Comparison of ENCODE assay signal across 1 cellular context in the genomic region with DNA sequence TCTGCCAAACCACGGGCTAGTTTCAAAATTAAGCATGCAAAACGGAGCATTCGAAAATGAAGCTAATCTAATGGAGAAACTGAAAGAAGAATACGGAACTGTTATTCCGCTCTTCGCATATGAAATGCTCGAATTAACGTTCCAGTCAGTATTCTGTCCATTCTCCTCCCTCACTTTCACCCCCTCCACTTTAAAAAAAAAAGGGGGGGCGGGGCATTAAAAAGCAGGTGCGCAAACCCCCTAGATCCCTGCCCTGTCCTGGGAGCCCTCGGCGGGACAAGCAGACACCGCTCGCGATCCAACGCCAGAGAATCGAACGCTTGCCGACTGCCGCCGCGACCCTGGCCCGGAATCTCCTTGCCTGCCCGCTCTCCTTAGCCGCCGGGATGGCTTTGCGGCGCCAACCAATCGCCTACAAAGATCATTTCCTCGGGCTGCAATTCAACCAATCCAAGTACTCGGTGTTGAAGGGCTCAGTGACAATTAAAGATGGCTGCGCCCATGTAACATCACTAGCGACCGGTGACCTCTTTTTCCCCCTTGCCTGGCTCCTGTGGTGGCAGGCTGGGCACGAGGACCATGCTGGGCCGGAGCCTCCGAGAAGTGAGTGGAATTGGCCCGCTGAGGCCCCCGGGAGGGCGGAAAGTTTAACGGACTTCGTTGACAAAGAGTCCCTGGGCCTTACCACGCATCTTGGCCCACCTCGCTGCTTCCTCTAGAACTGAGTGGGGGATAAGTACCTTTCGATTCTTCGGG.
TF ChIP-seq lines count a peak whose summit lies in the region.

A gene with protein sequence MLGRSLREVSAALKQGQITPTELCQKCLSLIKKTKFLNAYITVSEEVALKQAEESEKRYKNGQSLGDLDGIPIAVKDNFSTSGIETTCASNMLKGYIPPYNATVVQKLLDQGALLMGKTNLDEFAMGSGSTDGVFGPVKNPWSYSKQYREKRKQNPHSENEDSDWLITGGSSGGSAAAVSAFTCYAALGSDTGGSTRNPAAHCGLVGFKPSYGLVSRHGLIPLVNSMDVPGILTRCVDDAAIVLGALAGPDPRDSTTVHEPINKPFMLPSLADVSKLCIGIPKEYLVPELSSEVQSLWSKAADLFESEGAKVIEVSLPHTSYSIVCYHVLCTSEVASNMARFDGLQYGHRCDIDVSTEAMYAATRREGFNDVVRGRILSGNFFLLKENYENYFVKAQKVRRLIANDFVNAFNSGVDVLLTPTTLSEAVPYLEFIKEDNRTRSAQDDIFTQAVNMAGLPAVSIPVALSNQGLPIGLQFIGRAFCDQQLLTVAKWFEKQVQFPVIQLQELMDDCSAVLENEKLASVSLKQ (plus strand): TSS at position 476 of the 756 bp plus-strand sequence. CDS start 104 bp downstream, at position 580.
A gene with protein sequence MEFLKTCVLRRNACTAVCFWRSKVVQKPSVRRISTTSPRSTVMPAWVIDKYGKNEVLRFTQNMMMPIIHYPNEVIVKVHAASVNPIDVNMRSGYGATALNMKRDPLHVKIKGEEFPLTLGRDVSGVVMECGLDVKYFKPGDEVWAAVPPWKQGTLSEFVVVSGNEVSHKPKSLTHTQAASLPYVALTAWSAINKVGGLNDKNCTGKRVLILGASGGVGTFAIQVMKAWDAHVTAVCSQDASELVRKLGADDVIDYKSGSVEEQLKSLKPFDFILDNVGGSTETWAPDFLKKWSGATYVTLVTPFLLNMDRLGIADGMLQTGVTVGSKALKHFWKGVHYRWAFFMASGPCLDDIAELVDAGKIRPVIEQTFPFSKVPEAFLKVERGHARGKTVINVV (minus strand): TSS at position 396 of the 756 bp plus-strand sequence. CDS start 477 bp downstream, outside the sequence.

TF ChIP-seq in HepG2, 621 proteins besides CTCF, POLR2A, EP300 and RAD21 (continued from another document and continues in another):
- TF ChIP-seq, protein P1, sequence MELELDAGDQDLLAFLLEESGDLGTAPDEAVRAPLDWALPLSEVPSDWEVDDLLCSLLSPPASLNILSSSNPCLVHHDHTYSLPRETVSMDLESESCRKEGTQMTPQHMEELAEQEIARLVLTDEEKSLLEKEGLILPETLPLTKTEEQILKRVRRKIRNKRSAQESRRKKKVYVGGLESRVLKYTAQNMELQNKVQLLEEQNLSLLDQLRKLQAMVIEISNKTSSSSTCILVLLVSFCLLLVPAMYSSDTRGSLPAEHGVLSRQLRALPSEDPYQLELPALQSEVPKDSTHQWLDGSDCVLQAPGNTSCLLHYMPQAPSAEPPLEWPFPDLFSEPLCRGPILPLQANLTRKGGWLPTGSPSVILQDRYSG (CRISPR knock-in tag; IDR thresholded peaks at IDR 0.05), result peak; percentile 81
- no peak for TF ChIP-seq ZNF367 (CRISPR knock-in tag; IDR thresholded peaks at IDR 0.05; ENCODE audit: borderline replicate concordance)
- TF ChIP-seq YEATS2 (CRISPR knock-in tag; IDR thresholded peaks at IDR 0.05; ENCODE audit: borderline replicate concordance), result peak; percentile 66; the same call in 1 of the 2 replicates
- TF ChIP-seq KDM6A (CRISPR knock-in tag; IDR thresholded peaks at IDR 0.05; ENCODE audit: low read depth), result no peak
- TF ChIP-seq REL (CRISPR knock-in tag; conservative IDR thresholded peaks at IDR 0.05), result no peak
- TF ChIP-seq, protein P2, sequence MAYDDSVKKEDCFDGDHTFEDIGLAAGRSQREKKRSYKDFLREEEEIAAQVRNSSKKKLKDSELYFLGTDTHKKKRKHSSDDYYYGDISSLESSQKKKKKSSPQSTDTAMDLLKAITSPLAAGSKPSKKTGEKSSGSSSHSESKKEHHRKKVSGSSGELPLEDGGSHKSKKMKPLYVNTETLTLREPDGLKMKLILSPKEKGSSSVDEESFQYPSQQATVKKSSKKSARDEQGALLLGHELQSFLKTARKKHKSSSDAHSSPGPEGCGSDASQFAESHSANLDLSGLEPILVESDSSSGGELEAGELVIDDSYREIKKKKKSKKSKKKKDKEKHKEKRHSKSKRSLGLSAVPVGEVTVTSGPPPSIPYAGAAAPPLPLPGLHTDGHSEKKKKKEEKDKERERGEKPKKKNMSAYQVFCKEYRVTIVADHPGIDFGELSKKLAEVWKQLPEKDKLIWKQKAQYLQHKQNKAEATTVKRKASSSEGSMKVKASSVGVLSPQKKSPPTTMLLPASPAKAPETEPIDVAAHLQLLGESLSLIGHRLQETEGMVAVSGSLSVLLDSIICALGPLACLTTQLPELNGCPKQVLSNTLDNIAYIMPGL (CRISPR knock-in tag; IDR thresholded peaks at IDR 0.05; ENCODE audit: borderline replicate concordance in 1 of 2, low read depth in 1 of 2), result peak; percentile 31 to 80; a peak in 3 of 4 replicates
- TF ChIP-seq ZSCAN29 (CRISPR knock-in tag; conservative IDR thresholded peaks at IDR 0.05), result peak; percentile 86; the same call in 1 of the 2 replicates
- TF ChIP-seq TEAD2 (CRISPR knock-in tag; IDR thresholded peaks at IDR 0.05), result no peak
- no peak for TF ChIP-seq ZFP36L2 (CRISPR knock-in tag; IDR thresholded peaks at IDR 0.05)
- 0 out of 2 replicates have a peak, but pooled peaks have one; percentile 25 for TF ChIP-seq ZSCAN25 (CRISPR knock-in tag; IDR thresholded peaks at IDR 0.05)
- no peak for TF ChIP-seq ZNF138 (CRISPR knock-in tag; IDR thresholded peaks at IDR 0.05; ENCODE audit: low read depth)
- no peak for TF ChIP-seq ZNF234 (CRISPR knock-in tag; conservative IDR thresholded peaks at IDR 0.05)
- no peak for TF ChIP-seq DPF2 (CRISPR knock-in tag; IDR thresholded peaks at IDR 0.05; ENCODE audit: borderline replicate concordance, low read depth)
- no peak for TF ChIP-seq KAT2B (IDR thresholded peaks at IDR 0.05; ENCODE audit: borderline replicate concordance, low read depth, low read length)
- no peak for TF ChIP-seq NCOR1 (IDR thresholded peaks at IDR 0.05; ENCODE audit: borderline replicate concordance, low read length)
- no peak for TF ChIP-seq FOSL1 (CRISPR knock-in tag; IDR thresholded peaks at IDR 0.05; ENCODE audit: borderline replicate concordance)
- no peak for TF ChIP-seq ZNF337 (CRISPR knock-in tag; IDR thresholded peaks at IDR 0.05; ENCODE audit: borderline replicate concordance, low read depth)
- TF ChIP-seq, protein P3, sequence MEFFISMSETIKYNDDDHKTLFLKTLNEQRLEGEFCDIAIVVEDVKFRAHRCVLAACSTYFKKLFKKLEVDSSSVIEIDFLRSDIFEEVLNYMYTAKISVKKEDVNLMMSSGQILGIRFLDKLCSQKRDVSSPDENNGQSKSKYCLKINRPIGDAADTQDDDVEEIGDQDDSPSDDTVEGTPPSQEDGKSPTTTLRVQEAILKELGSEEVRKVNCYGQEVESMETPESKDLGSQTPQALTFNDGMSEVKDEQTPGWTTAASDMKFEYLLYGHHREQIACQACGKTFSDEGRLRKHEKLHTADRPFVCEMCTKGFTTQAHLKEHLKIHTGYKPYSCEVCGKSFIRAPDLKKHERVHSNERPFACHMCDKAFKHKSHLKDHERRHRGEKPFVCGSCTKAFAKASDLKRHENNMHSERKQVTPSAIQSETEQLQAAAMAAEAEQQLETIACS (CRISPR knock-in tag; IDR thresholded peaks at IDR 0.05), result no peak
- TF ChIP-seq GATAD2A (CRISPR knock-in tag; IDR thresholded peaks at IDR 0.05), result 0 out of 2 replicates have a peak, but pooled peaks have one; percentile 19
- TF ChIP-seq ARID2 (CRISPR knock-in tag; IDR thresholded peaks at IDR 0.05; ENCODE audit: borderline replicate concordance), result no peak
- TF ChIP-seq MYNN (CRISPR knock-in tag; IDR thresholded peaks at IDR 0.05; ENCODE audit: low read depth), result no peak
- TF ChIP-seq ZNF619 (CRISPR knock-in tag; IDR thresholded peaks at IDR 0.05), result no peak
- TF ChIP-seq HOXA5 (CRISPR knock-in tag; IDR thresholded peaks at IDR 0.05), result 0 out of 2 replicates have a peak, but pooled peaks have one; percentile 4
- no peak for TF ChIP-seq FOXA1 (IDR thresholded peaks at IDR 0.05)
- TF ChIP-seq FOXA1 (CRISPR knock-in tag; IDR thresholded peaks at IDR 0.05), result no peak
- TF ChIP-seq HOXA9 (CRISPR knock-in tag; IDR thresholded peaks at IDR 0.05; ENCODE audit: borderline replicate concordance), result no peak
- TF ChIP-seq ZNF354B (CRISPR knock-in tag; IDR thresholded peaks at IDR 0.05), result no peak
- 0 out of 2 replicates have a peak, but pooled peaks have one; percentile 25 for TF ChIP-seq JUND (CRISPR knock-in tag; IDR thresholded peaks at IDR 0.05)
- TF ChIP-seq, protein P4, sequence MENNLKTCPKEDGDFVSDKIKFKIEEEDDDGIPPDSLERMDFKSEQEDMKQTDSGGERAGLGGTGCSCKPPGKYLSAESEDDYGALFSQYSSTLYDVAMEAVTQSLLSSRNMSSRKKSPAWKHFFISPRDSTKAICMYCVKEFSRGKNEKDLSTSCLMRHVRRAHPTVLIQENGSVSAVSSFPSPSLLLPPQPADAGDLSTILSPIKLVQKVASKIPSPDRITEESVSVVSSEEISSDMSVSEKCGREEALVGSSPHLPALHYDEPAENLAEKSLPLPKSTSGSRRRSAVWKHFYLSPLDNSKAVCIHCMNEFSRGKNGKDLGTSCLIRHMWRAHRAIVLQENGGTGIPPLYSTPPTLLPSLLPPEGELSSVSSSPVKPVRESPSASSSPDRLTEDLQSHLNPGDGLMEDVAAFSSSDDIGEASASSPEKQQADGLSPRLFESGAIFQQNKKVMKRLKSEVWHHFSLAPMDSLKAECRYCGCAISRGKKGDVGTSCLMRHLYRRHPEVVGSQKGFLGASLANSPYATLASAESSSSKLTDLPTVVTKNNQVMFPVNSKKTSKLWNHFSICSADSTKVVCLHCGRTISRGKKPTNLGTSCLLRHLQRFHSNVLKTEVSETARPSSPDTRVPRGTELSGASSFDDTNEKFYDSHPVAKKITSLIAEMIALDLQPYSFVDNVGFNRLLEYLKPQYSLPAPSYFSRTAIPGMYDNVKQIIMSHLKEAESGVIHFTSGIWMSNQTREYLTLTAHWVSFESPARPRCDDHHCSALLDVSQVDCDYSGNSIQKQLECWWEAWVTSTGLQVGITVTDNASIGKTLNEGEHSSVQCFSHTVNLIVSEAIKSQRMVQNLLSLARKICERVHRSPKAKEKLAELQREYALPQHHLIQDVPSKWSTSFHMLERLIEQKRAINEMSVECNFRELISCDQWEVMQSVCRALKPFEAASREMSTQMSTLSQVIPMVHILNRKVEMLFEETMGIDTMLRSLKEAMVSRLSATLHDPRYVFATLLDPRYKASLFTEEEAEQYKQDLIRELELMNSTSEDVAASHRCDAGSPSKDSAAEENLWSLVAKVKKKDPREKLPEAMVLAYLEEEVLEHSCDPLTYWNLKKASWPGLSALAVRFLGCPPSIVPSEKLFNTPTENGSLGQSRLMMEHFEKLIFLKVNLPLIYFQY (CRISPR knock-in tag; IDR thresholded peaks at IDR 0.05; ENCODE audit: borderline replicate concordance), result no peak; the same call in 1 of the 2 replicates
- no peak for TF ChIP-seq ZBTB42 (CRISPR knock-in tag; IDR thresholded peaks at IDR 0.05)
- TF ChIP-seq SRF (IDR thresholded peaks at IDR 0.05; ENCODE audit: low read depth, low read length), result no peak
- TF ChIP-seq CENPT (CRISPR knock-in tag; IDR thresholded peaks at IDR 0.05; ENCODE audit: low read depth), result no peak
- TF ChIP-seq KLF15 (CRISPR knock-in tag; IDR thresholded peaks at IDR 0.05; ENCODE audit: borderline replicate concordance), result no peak
- TF ChIP-seq, protein P5, sequence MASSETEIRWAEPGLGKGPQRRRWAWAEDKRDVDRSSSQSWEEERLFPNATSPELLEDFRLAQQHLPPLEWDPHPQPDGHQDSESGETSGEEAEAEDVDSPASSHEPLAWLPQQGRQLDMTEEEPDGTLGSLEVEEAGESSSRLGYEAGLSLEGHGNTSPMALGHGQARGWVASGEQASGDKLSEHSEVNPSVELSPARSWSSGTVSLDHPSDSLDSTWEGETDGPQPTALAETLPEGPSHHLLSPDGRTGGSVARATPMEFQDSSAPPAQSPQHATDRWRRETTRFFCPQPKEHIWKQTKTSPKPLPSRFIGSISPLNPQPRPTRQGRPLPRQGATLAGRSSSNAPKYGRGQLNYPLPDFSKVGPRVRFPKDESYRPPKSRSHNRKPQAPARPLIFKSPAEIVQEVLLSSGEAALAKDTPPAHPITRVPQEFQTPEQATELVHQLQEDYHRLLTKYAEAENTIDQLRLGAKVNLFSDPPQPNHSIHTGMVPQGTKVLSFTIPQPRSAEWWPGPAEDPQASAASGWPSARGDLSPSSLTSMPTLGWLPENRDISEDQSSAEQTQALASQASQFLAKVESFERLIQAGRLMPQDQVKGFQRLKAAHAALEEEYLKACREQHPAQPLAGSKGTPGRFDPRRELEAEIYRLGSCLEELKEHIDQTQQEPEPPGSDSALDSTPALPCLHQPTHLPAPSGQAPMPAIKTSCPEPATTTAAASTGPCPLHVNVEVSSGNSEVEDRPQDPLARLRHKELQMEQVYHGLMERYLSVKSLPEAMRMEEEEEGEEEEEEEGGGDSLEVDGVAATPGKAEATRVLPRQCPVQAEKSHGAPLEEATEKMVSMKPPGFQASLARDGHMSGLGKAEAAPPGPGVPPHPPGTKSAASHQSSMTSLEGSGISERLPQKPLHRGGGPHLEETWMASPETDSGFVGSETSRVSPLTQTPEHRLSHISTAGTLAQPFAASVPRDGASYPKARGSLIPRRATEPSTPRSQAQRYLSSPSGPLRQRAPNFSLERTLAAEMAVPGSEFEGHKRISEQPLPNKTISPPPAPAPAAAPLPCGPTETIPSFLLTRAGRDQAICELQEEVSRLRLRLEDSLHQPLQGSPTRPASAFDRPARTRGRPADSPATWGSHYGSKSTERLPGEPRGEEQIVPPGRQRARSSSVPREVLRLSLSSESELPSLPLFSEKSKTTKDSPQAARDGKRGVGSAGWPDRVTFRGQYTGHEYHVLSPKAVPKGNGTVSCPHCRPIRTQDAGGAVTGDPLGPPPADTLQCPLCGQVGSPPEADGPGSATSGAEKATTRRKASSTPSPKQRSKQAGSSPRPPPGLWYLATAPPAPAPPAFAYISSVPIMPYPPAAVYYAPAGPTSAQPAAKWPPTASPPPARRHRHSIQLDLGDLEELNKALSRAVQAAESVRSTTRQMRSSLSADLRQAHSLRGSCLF (CRISPR knock-in tag; IDR thresholded peaks at IDR 0.05; ENCODE audit: borderline replicate concordance), result no peak
- TF ChIP-seq CREB1 (IDR thresholded peaks at IDR 0.05), result peak; percentile 53; the same call in 1 of the 2 replicates
- peak; percentile 87 for TF ChIP-seq CREB1 (CRISPR knock-in tag; IDR thresholded peaks at IDR 0.05)
- TF ChIP-seq HNRNPH1 (optimal IDR thresholded peaks at IDR 0.05; ENCODE audit: low read depth, low read length), result no peak
- TF ChIP-seq, protein P6, sequence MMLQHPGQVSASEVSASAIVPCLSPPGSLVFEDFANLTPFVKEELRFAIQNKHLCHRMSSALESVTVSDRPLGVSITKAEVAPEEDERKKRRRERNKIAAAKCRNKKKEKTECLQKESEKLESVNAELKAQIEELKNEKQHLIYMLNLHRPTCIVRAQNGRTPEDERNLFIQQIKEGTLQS (CRISPR knock-in tag; IDR thresholded peaks at IDR 0.05), result no peak
- TF ChIP-seq ZNF230 (CRISPR knock-in tag; IDR thresholded peaks at IDR 0.05), result no peak
- TF ChIP-seq ZNF746 (CRISPR knock-in tag; IDR thresholded peaks at IDR 0.05), result no peak; the same call in 1 of the 2 replicates
- TF ChIP-seq BRD4 (CRISPR knock-in tag; IDR thresholded peaks at IDR 0.05), result peak; percentile 90; the same call in 1 of the 2 replicates
- no peak for TF ChIP-seq ONECUT2 (CRISPR knock-in tag; IDR thresholded peaks at IDR 0.05)
- TF ChIP-seq, protein P7, sequence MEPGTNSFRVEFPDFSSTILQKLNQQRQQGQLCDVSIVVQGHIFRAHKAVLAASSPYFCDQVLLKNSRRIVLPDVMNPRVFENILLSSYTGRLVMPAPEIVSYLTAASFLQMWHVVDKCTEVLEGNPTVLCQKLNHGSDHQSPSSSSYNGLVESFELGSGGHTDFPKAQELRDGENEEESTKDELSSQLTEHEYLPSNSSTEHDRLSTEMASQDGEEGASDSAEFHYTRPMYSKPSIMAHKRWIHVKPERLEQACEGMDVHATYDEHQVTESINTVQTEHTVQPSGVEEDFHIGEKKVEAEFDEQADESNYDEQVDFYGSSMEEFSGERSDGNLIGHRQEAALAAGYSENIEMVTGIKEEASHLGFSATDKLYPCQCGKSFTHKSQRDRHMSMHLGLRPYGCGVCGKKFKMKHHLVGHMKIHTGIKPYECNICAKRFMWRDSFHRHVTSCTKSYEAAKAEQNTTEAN (CRISPR knock-in tag; conservative IDR thresholded peaks at IDR 0.05), result 0 out of 2 replicates have a peak, but pooled peaks have one; percentile 39
- no peak for TF ChIP-seq ADNP (CRISPR knock-in tag; IDR thresholded peaks at IDR 0.05)
